17 cellular contexts compared by ENCODE assay signal in genomic region chr16:25020112-25020591, GRCh38. TPM values are rescaled to one million over a fixed set of nuclear protein-coding genes. Genes with fewer than 3 reads are reported as not detected.
A peak's percentile ranks its signal among the peaks of the same experiment; 100 is the strongest.
DNase-seq lines count a peak whose midpoint lies in the region; ATAC-seq, FAIRE-seq and TF ChIP-seq lines count a peak whose summit lies in the region.
"Had no signal": no experiment of that assay in that cellular context is flagged by ENCODE, and none has a peak within 500 bp of the region (broad histone marks: within the 10 kb centered on the region; RNA-seq: fewer than 3 reads in every experiment).

No MANE protein-coding gene starts in this region.

- no peaks in the 10 kb centered on the region for H3K9me3 Mint-ChIP-seq in T-helper 2 cell treated with Interferon-gamma antibody and Interleukin-4, amounts not matched to agents 5 μg/mL and 100 μg/mL, for 36 hours
- H3K9me3 Mint-ChIP-seq in naive thymus-derived CD4-positive, alpha-beta T cell, result no peaks in the 10 kb centered on the region
- H3K9me3 Mint-ChIP-seq: neural progenitor cell had no signal

- H3K4me1 ChIP-seq in naive thymus-derived CD4-positive, alpha-beta T cell (ENCODE audit: control insufficient read depth in 2 of 2, insufficient read depth in 2 of 2, low read length in 2 of 2), result peaks cover 12 to 23% of the 10 kb centered on the region in 2 donors
- H3K4me1 ChIP-seq: neural progenitor cell, right lobe of liver had no signal

- peak; percentile 31 for FAIRE-seq in GM12891 (lab: Jason Lieb, UNC)

- no peak for TF ChIP-seq POLR2A in GM12891 (IDR thresholded peaks at IDR 0.05; ENCODE audit: low read depth, low read length)

- POLR2A ChIA-PET in naive thymus-derived CD4-positive, alpha-beta T cell (lab: Charles Lee), result interaction anchor here (0.7 to 10.5 kb wide), 5 partner anchors 11 to 1116 kb away, joined by 3 to 145 read pairs (median 15); no protein-coding TSS in a partner anchor

- H3K9ac ChIP-seq in SU-DHL-6 (ENCODE audit: low read length), result peak overlapping the region; percentile 42
- H3K9ac ChIP-seq: neural progenitor cell had no signal

- ATAC-seq in naive thymus-derived CD4-positive, alpha-beta T cell, result no peak
- no peak for ATAC-seq in GM19463 (IDR thresholded peaks at IDR 0.05; ENCODE audit: unreplicated experiment)
- ATAC-seq: right lobe of liver had no signal

- H3K27me3 Mint-ChIP-seq in T-helper 2 cell treated with Interferon-gamma antibody and Interleukin-4, amounts not matched to agents 5 μg/mL and 100 μg/mL, for 36 hours (ENCODE audit: low read depth), result no peaks in the 10 kb centered on the region
- H3K27me3 Mint-ChIP-seq in naive thymus-derived CD4-positive, alpha-beta T cell, result no peaks in the 10 kb centered on the region

- peak overlapping the region; percentile 72 for H3K4me2 ChIP-seq in SU-DHL-6 (ENCODE audit: low read depth, low read length, poor library complexity, severe bottlenecking)
- H3K4me2 ChIP-seq: neural progenitor cell had no signal

- H3K9me2 ChIP-seq in SU-DHL-6 (replicated peaks; ENCODE audit: insufficient read depth, low read length), result no peaks in the 10 kb centered on the region

- no peaks in the 10 kb centered on the region for H3K36me3 ChIP-seq in SU-DHL-6 (ENCODE audit: low read length)
- H3K36me3 ChIP-seq in naive thymus-derived CD4-positive, alpha-beta T cell (ENCODE audit: control insufficient read depth in 2 of 3, insufficient read depth in 3 of 3, low read length in 3 of 3), result no peaks in the 10 kb centered on the region
- H3K36me3 ChIP-seq: brain microvascular endothelial cell, neural progenitor cell, right lobe of liver had no signal

- no peak for DNase-seq in T-helper 2 cell treated with Interferon-gamma antibody and Interleukin-4, amounts not matched to agents 5 μg/mL and 100 μg/mL, for 36 hours (ENCODE audit: low spot score)
- DNase-seq in T-helper 2 cell (no peak), GM12891 (ENCODE audit: insufficient read length, low spot score) (no peak), midbrain (lab: John Stamatoyannopoulos, UW) (no peak)
- no peak for DNase-seq in naive thymus-derived CD4-positive, alpha-beta T cell
- no peak for DNase-seq in activated CD4-positive, CD25-positive, alpha-beta regulatory T cell treated with anti-CD3 and anti-CD28 coated beads, Interleukin-2, amount 50 U/mL, for 72 hours
- DNase-seq: 8988T; activated CD4-positive, alpha-beta T cell treated with anti-CD3 and anti-CD28 coated beads for 1 hour; brain microvascular endothelial cell; NCI-H1436; NCI-H446 treated with DMSO at 0.1 percent for 48 hours; OCI-M1; right lobe of liver; stimulated activated naive CD4-positive, alpha-beta T cell treated with Interleukin-2 at 50 U/mL for 16 hours had no signal

- intact Hi-C loops in naive thymus-derived CD4-positive, alpha-beta T cell (cut with micrococcal nuclease), result no loop called here

- peaks cover 30% of the 10 kb centered on the region for H3K4me1 Mint-ChIP-seq in T-helper 2 cell treated with Interferon-gamma antibody and Interleukin-4, amounts not matched to agents 5 μg/mL and 100 μg/mL, for 36 hours (ENCODE audit: low read depth)
- H3K4me1 Mint-ChIP-seq in naive thymus-derived CD4-positive, alpha-beta T cell, result peaks cover 34 to 53% (median 47%) of the 10 kb centered on the region in 7 donors
- H3K4me1 Mint-ChIP-seq: neural progenitor cell had no signal

- H3K36me3 Mint-ChIP-seq in T-helper 2 cell treated with Interferon-gamma antibody and Interleukin-4, amounts not matched to agents 5 μg/mL and 100 μg/mL, for 36 hours (ENCODE audit: low read depth), result no peaks in the 10 kb centered on the region
- H3K36me3 Mint-ChIP-seq in naive thymus-derived CD4-positive, alpha-beta T cell, result peaks cover 0 to 4% (median 0%) of the 10 kb centered on the region in 5 donors
- H3K36me3 Mint-ChIP-seq: neural progenitor cell had no signal

- H2AFZ ChIP-seq in SU-DHL-6 (ENCODE audit: low read depth, low read length, severe bottlenecking), result peak overlapping the region; percentile 32
- H2AFZ ChIP-seq: neural progenitor cell had no signal

- TF ChIP-seq CTCF in SU-DHL-6 (IDR thresholded peaks at IDR 0.05; ENCODE audit: insufficient read depth, low read length, poor library complexity, severe bottlenecking), result no peak

- H3F3A ChIP-seq in SU-DHL-6 (ENCODE audit: insufficient read depth), result peaks cover 44% of the 10 kb centered on the region

- no peaks in the 10 kb centered on the region for H3K27me3 ChIP-seq in SU-DHL-6 (ENCODE audit: low read length)
- H3K27me3 ChIP-seq in naive thymus-derived CD4-positive, alpha-beta T cell (ENCODE audit: control insufficient read depth in 2 of 2, insufficient read depth in 2 of 2, low read length in 2 of 2), result no peaks in the 10 kb centered on the region
- H3K27me3 ChIP-seq: brain microvascular endothelial cell, neural progenitor cell, right lobe of liver had no signal

- no peaks in the 10 kb centered on the region for H3K79me2 ChIP-seq in SU-DHL-6 (ENCODE audit: insufficient read depth, low read length)

- H3K27ac Mint-ChIP-seq in T-helper 2 cell treated with Interferon-gamma antibody and Interleukin-4, amounts not matched to agents 5 μg/mL and 100 μg/mL, for 36 hours, result peak overlapping the region; percentile 40
- H3K27ac Mint-ChIP-seq in naive thymus-derived CD4-positive, alpha-beta T cell, result peak overlapping the region; percentile 23 to 91 (median 80)
- H3K27ac Mint-ChIP-seq: neural progenitor cell had no signal

- H3K9me3 ChIP-seq in SU-DHL-6 (ENCODE audit: insufficient read depth, low read length), result no peaks in the 10 kb centered on the region
- no peaks in the 10 kb centered on the region for H3K9me3 ChIP-seq in naive thymus-derived CD4-positive, alpha-beta T cell (ENCODE audit: control insufficient read depth in 2 of 3, low read length in 3 of 3)
- H3K9me3 ChIP-seq: right lobe of liver had no signal

- peak overlapping the region; percentile 19 for H3K4me3 ChIP-seq in SU-DHL-6 (ENCODE audit: insufficient read depth, low read length, poor library complexity, severe bottlenecking)
- H3K4me3 ChIP-seq in naive thymus-derived CD4-positive, alpha-beta T cell (ENCODE audit: low read length), result no peak overlapping the region
- H3K4me3 ChIP-seq: neural progenitor cell, right lobe of liver had no signal

- H3K4me3 Mint-ChIP-seq in T-helper 2 cell treated with Interferon-gamma antibody and Interleukin-4, amounts not matched to agents 5 μg/mL and 100 μg/mL, for 36 hours, result peak overlapping the region; percentile 70
- peak overlapping the region; percentile 18 to 82 (median 74) for H3K4me3 Mint-ChIP-seq in naive thymus-derived CD4-positive, alpha-beta T cell
- H3K4me3 Mint-ChIP-seq: neural progenitor cell had no signal

- no peaks in the 10 kb centered on the region for H4K20me1 ChIP-seq in SU-DHL-6 (ENCODE audit: low read depth, low read length)

- peak overlapping the region; percentile 86 for H3K27ac ChIP-seq in SU-DHL-6 (ENCODE audit: low read depth, low read length)
- no peak overlapping the region for H3K27ac ChIP-seq in naive thymus-derived CD4-positive, alpha-beta T cell (ENCODE audit: low read depth, low read length)
- H3K27ac ChIP-seq: brain microvascular endothelial cell, neural progenitor cell, right lobe of liver had no signal

- CTCF ChIA-PET in naive thymus-derived CD4-positive, alpha-beta T cell (lab: Charles Lee), result interaction anchor here (1.0 to 1.3 kb wide), 3 partner anchors 35 to 205 kb away, joined by 3 to 5 read pairs (median 4); no protein-coding TSS in a partner anchor

TF ChIP-seq in GM12891, 5 proteins besides CTCF, POLR2A, EP300 and RAD21:
- no peak for TF ChIP-seq TAF1 (IDR thresholded peaks at IDR 0.05; ENCODE audit: low read depth, low read length)

RNA-seq across cellular contexts. Expression of gene ARHGAP17, which starts 5.0 kb away (rescaled TPM):
- 87.2 TPM for polyA plus RNA-seq in GM12891 (2012; ENCODE audit: low read depth, missing spikeins)
- 10 to 100 TPM; 58.8 to 92.7 (median 70.6) TPM for total RNA-seq in naive thymus-derived CD4-positive, alpha-beta T cell
- 10 to 100 TPM; 26.3 to 45.6 TPM for polyA plus RNA-seq in naive thymus-derived CD4-positive, alpha-beta T cell
